25 cellular contexts compared by ENCODE assay signal in genomic region chr15:63519041-63519440, GRCh38. TPM values are rescaled to one million over a fixed set of nuclear protein-coding genes. Genes with fewer than 3 reads are reported as not detected.
A peak's percentile ranks its signal among the peaks of the same experiment; 100 is the strongest.
DNase-seq lines count a peak whose midpoint lies in the region; ATAC-seq, FAIRE-seq and TF ChIP-seq lines count a peak whose summit lies in the region.
"Had no signal": no experiment of that assay in that cellular context is flagged by ENCODE, and none has a peak within 500 bp of the region (broad histone marks: within the 10 kb centered on the region; RNA-seq: fewer than 3 reads in every experiment).

No MANE protein-coding gene starts in this region.

- no peaks in the 10 kb centered on the region for H3K27me3 Mint-ChIP-seq in CD4-positive, CD25-positive, alpha-beta regulatory T cell
- H3K27me3 Mint-ChIP-seq in activated naive CD8-positive, alpha-beta T cell treated with anti-CD3 and anti-CD28 coated beads, Interleukin-2, amount 50 U/mL, for 24 hours, result no peaks in the 10 kb centered on the region
- H3K27me3 Mint-ChIP-seq in naive B cell, result no peaks in the 10 kb centered on the region
- H3K27me3 Mint-ChIP-seq: activated naive CD4-positive, alpha-beta T cell treated with anti-CD3 and anti-CD28 coated beads, Interleukin-2, amount 10 ng/mL, durations not matched to agents 7 days and 5 days had no signal

- H3K4me3 ChIP-seq in A549, result no peak overlapping the region
- no peak overlapping the region for H3K4me3 ChIP-seq in CD4-positive, CD25-positive, alpha-beta regulatory T cell (ENCODE audit: low read depth, low read length)
- H3K4me3 ChIP-seq: ascending aorta, ovary, smooth muscle cell, vagina had no signal

- H3K27ac Mint-ChIP-seq in CD4-positive, CD25-positive, alpha-beta regulatory T cell, result peak overlapping the region in 2 of 3 donors; percentile 33 to 61
- H3K27ac Mint-ChIP-seq in activated naive CD8-positive, alpha-beta T cell treated with anti-CD3 and anti-CD28 coated beads, Interleukin-2, amount 50 U/mL, for 24 hours, result peak overlapping the region; percentile 2
- H3K27ac Mint-ChIP-seq in naive B cell, result peak overlapping the region in 5 of 6 donors; percentile 7 to 97 (median 85)
- H3K27ac Mint-ChIP-seq: activated naive CD4-positive, alpha-beta T cell treated with anti-CD3 and anti-CD28 coated beads, Interleukin-2, amount 10 ng/mL, durations not matched to agents 7 days and 5 days had no signal

- H3K36me3 ChIP-seq in CD4-positive, CD25-positive, alpha-beta regulatory T cell (ENCODE audit: control insufficient read depth, insufficient read depth, low read length), result no peaks in the 10 kb centered on the region
- H3K36me3 ChIP-seq: ascending aorta, ovary, vagina had no signal

- no peak for TF ChIP-seq CTCF in A549 (IDR thresholded peaks at IDR 0.05)

- DNase-seq in A549 (ENCODE audit: low read depth in 1 of 2, low spot score in 1 of 2), result no peak
- no peak for DNase-seq in CD4-positive, CD25-positive, alpha-beta regulatory T cell
- DNase-seq in activated naive CD8-positive, alpha-beta T cell treated with anti-CD3 and anti-CD28 coated beads, Interleukin-2, amount 50 U/mL, for 24 hours, result no peak
- DNase-seq in naive B cell, result no peak
- no peak for DNase-seq in GM12891 (ENCODE audit: insufficient read length, low spot score)
- DNase-seq: activated naive CD4-positive, alpha-beta T cell treated with anti-CD3 and anti-CD28 coated beads, Interleukin-2, amount 10 ng/mL, durations not matched to agents 7 days and 5 days; central memory CD4-positive, alpha-beta T cell; GDM1; head of caudate nucleus; left cardiac atrium; mesenchymal stem cell; NCI-H1105 treated with DMSO at 0.1 percent for 48 hours; NCI-H2029 treated with DMSO at 0.1 percent for 48 hours; retina; stimulated activated CD4-positive, alpha-beta T cell treated with anti-CD3 and anti-CD28 coated beads, Interleukin-2, amount 100 ng/mL, for 24 hours; T-helper 9 cell had no signal

- no peaks in the 10 kb centered on the region for H3K9me3 ChIP-seq in A549
- H3K9me3 ChIP-seq in CD4-positive, CD25-positive, alpha-beta regulatory T cell (ENCODE audit: control insufficient read depth in 2 of 2, low read length in 2 of 2), result no peaks in the 10 kb centered on the region
- H3K9me3 ChIP-seq: ascending aorta, ovary, vagina had no signal

- FAIRE-seq in A549 (lab: Jason Lieb, UNC), result no peak
- no peak for FAIRE-seq in GM12891 (lab: Jason Lieb, UNC)
- FAIRE-seq: H54 had no signal

- no peak for ATAC-seq in A549
- no peak for ATAC-seq in CD4-positive, CD25-positive, alpha-beta regulatory T cell (ENCODE audit: low read depth in 2 of 2)
- no peak for ATAC-seq in activated naive CD8-positive, alpha-beta T cell treated with anti-CD3 and anti-CD28 coated beads, Interleukin-2, amount 50 U/mL, for 24 hours
- no peak for ATAC-seq in naive B cell (ENCODE audit: low read depth in 2 of 2)
- no peak for ATAC-seq in HG03520 (IDR thresholded peaks at IDR 0.05; ENCODE audit: unreplicated experiment)
- ATAC-seq in GM19467 (IDR thresholded peaks at IDR 0.05; ENCODE audit: unreplicated experiment), result no peak
- ATAC-seq: left cardiac atrium, Right ventricle myocardium inferior had no signal

- H3K4me2 ChIP-seq in A549, result peak overlapping the region; percentile 7; the same call in 2 of the 3 replicates
- H3K4me2 ChIP-seq: smooth muscle cell had no signal

- POLR2A ChIA-PET in A549 (lab: Yijun Ruan, JAX), result interaction anchor here (0.7 kb wide), 1 partner anchor 21 kb away, joined by 5 read pairs; no protein-coding TSS in a partner anchor

- TF ChIP-seq POLR2A in A549 (IDR thresholded peaks at IDR 0.05; ENCODE audit: low read length) (no peak), GM12891 (IDR thresholded peaks at IDR 0.05; ENCODE audit: low read depth, low read length) (no peak)

- 98% methylated on average over 4 of the region's 4 CpGs for WGBS in A549 (ENCODE audit: missing lambda C conversion rate)

- peaks cover 95% of the 10 kb centered on the region for H3K4me1 ChIP-seq in A549
- peaks cover 66% of the 10 kb centered on the region for H3K4me1 ChIP-seq in CD4-positive, CD25-positive, alpha-beta regulatory T cell (ENCODE audit: control insufficient read depth, insufficient read depth, low read length, poor library complexity, severe bottlenecking)

- H3K4me3 Mint-ChIP-seq in CD4-positive, CD25-positive, alpha-beta regulatory T cell, result peak overlapping the region in 2 of 4 donors; percentile 18 to 22
- no peak overlapping the region for H3K4me3 Mint-ChIP-seq in activated naive CD8-positive, alpha-beta T cell treated with anti-CD3 and anti-CD28 coated beads, Interleukin-2, amount 50 U/mL, for 24 hours
- H3K4me3 Mint-ChIP-seq in naive B cell, result peak overlapping the region in 4 of 8 donors; percentile 10 to 42 (median 35)
- H3K4me3 Mint-ChIP-seq: activated naive CD4-positive, alpha-beta T cell treated with anti-CD3 and anti-CD28 coated beads, Interleukin-2, amount 10 ng/mL, durations not matched to agents 7 days and 5 days; nephron had no signal

- CTCF ChIA-PET in A549 (lab: Yijun Ruan, JAX), result interaction anchor here (1.0 to 4.7 kb wide), 5 partner anchors 13 to 80 kb away, joined by 3 to 12 read pairs (median 6); no protein-coding TSS in a partner anchor

- H3K27ac ChIP-seq in A549, result no peak overlapping the region
- no peak overlapping the region for H3K27ac ChIP-seq in CD4-positive, CD25-positive, alpha-beta regulatory T cell (ENCODE audit: insufficient read depth, low read length, poor library complexity, severe bottlenecking)
- H3K27ac ChIP-seq: ascending aorta, ovary, vagina had no signal

- no peak for TF ChIP-seq EP300 in A549 (IDR thresholded peaks at IDR 0.05)

- H3K4me1 Mint-ChIP-seq in CD4-positive, CD25-positive, alpha-beta regulatory T cell, result peaks cover 66 to 98% (median 83%) of the 10 kb centered on the region in 4 donors
- H3K4me1 Mint-ChIP-seq in activated naive CD8-positive, alpha-beta T cell treated with anti-CD3 and anti-CD28 coated beads, Interleukin-2, amount 50 U/mL, for 24 hours, result peaks cover 93% of the 10 kb centered on the region
- H3K4me1 Mint-ChIP-seq in naive B cell, result peaks cover 75 to 93% (median 88%) of the 10 kb centered on the region in 3 donors

- no peaks in the 10 kb centered on the region for H3K36me3 Mint-ChIP-seq in CD4-positive, CD25-positive, alpha-beta regulatory T cell
- H3K36me3 Mint-ChIP-seq in activated naive CD8-positive, alpha-beta T cell treated with anti-CD3 and anti-CD28 coated beads, Interleukin-2, amount 50 U/mL, for 24 hours (ENCODE audit: low read depth), result peaks cover 2% of the 10 kb centered on the region
- H3K36me3 Mint-ChIP-seq in naive B cell, result no peaks in the 10 kb centered on the region

- no peak for TF ChIP-seq RAD21 in A549 (conservative IDR thresholded peaks at IDR 0.05 in 1 of 2, IDR thresholded peaks at IDR 0.05 in 1 of 2)

- no peaks in the 10 kb centered on the region for H3K27me3 ChIP-seq in CD4-positive, CD25-positive, alpha-beta regulatory T cell (ENCODE audit: control insufficient read depth, insufficient read depth, low read length)
- H3K27me3 ChIP-seq: ascending aorta, ovary, vagina had no signal

- H3K9me3 Mint-ChIP-seq in CD4-positive, CD25-positive, alpha-beta regulatory T cell, result no peaks in the 10 kb centered on the region
- no peaks in the 10 kb centered on the region for H3K9me3 Mint-ChIP-seq in activated naive CD8-positive, alpha-beta T cell treated with anti-CD3 and anti-CD28 coated beads, Interleukin-2, amount 50 U/mL, for 24 hours
- no peaks in the 10 kb centered on the region for H3K9me3 Mint-ChIP-seq in naive B cell
- H3K9me3 Mint-ChIP-seq: activated naive CD4-positive, alpha-beta T cell treated with anti-CD3 and anti-CD28 coated beads, Interleukin-2, amount 10 ng/mL, durations not matched to agents 7 days and 5 days; nephron had no signal

TF ChIP-seq in A549, 52 proteins besides CTCF, POLR2A, EP300 and RAD21 (continues in another document):
- no peak for TF ChIP-seq PHF8 (IDR thresholded peaks at IDR 0.05; ENCODE audit: borderline replicate concordance, low read depth)
- TF ChIP-seq PBX3 (IDR thresholded peaks at IDR 0.05), result no peak
- no peak for TF ChIP-seq HOXB5 (CRISPR knock-in tag; IDR thresholded peaks at IDR 0.05)

TF ChIP-seq in GM12891, 5 proteins besides CTCF, POLR2A, EP300 and RAD21:
- TF ChIP-seq SPI1 (IDR thresholded peaks at IDR 0.05; ENCODE audit: low read depth, low read length), result no peak

RNA-seq across cellular contexts. Expression of gene USP3, which starts 14.6 kb away (rescaled TPM):
- 97.4 and 99.1 TPM in 2 replicates for polyA plus RNA-seq in A549 (2011; rRNA removed)
- polyA plus RNA-seq in A549 (2012; cell fraction: cytosol; rRNA removed), result 32.8 and 35.7 TPM in 2 replicates
- polyA plus RNA-seq in A549 (2012; cell fraction: nucleus; rRNA removed), result 68.6 and 111 TPM in 2 replicates
- polyA plus RNA-seq in A549 (2017; fragmentation: RNase III; extraction: RNeasy Plus Mini Kit Qiagen cat#74134 plus additional on column Dnase treatment), result 41.8 to 43.2 TPM (median 42.8 TPM) in 3 replicates
- polyA minus RNA-seq in A549 (2011; rRNA and poly(A)+ RNA removed), result 98.4 and 139 TPM in 2 replicates
- 223 TPM for total RNA-seq in CD4-positive, CD25-positive, alpha-beta regulatory T cell
- polyA plus RNA-seq in CD4-positive, CD25-positive, alpha-beta regulatory T cell, result 10 to 100 TPM; 49.5 to 57.2 (median 55.3) TPM
- 10 to 100 TPM; 53.6 to 88.0 (median 58.7) TPM for polyA plus RNA-seq in naive B cell (ENCODE audit: low read depth in 6 of 6)
- 21.5 TPM for polyA plus RNA-seq in GM12891 (2012; ENCODE audit: low read depth, missing spikeins)

Comparison
In these comparisons a context has a peak if more than half of its experiments do, and no peak if none do; other contexts are left out.
1. H3K27ac Mint-ChIP-seq: peak in every context shown above with its lines; median percentile 85 in naive B cell; 47 in CD4-positive, CD25-positive, alpha-beta regulatory T cell; 2 in activated naive CD8-positive, alpha-beta T cell treated with anti-CD3 and anti-CD28 coated beads, Interleukin-2, amount 50 U/mL, for 24 hours.